ENCODE assay signal across 20 cellular contexts in genomic region chr2:231911381-231911780, GRCh38. TPM values are rescaled to one million over a fixed set of nuclear protein-coding genes. Genes with fewer than 3 reads are reported as not detected.
"Had no signal": no experiment of that assay in that cellular context is flagged by ENCODE, and none has a peak within 500 bp of the region (broad histone marks: within the 10 kb centered on the region; RNA-seq: fewer than 3 reads in every experiment).

No MANE protein-coding gene starts in this region.

- H3K9me3 Mint-ChIP-seq: naive B cell, nephron had no signal

- H3K4me1 Mint-ChIP-seq: nephron had no signal

- H3K27ac ChIP-seq: coronary artery, dorsolateral prefrontal cortex, heart right ventricle, upper lobe of left lung had no signal

- H3K9me3 ChIP-seq: heart right ventricle, upper lobe of left lung had no signal

- H3K36me3 Mint-ChIP-seq: naive B cell had no signal

- H3K4me1 ChIP-seq: heart right ventricle, upper lobe of left lung had no signal

- H3K4me3 Mint-ChIP-seq: naive B cell, nephron had no signal

- H3K36me3 ChIP-seq: heart right ventricle, upper lobe of left lung had no signal

- H3K27me3 ChIP-seq: upper lobe of left lung had no signal

- DNase-seq: caudate nucleus; dorsolateral prefrontal cortex; effector CD8-positive, alpha-beta T cell; heart right ventricle; hypothalamus; kidney glomerular epithelial cell; mesenchymal stem cell; naive B cell; small intestine; stimulated activated CD4-positive, alpha-beta T cell treated with anti-CD3 and anti-CD28 coated beads, Interleukin-12 subunit alpha, Interleukin-12 subunit beta, amount 100 ng/mL, for 4 hours; stimulated activated naive CD4-positive, alpha-beta T cell treated with Interleukin-2 at 50 U/mL for 16 hours; upper lobe of left lung had no signal

- H3K4me3 ChIP-seq: coronary artery, dorsolateral prefrontal cortex, heart right ventricle, lung, upper lobe of left lung had no signal

- ATAC-seq: esophagus mucosa, heart right ventricle, left lobe of liver had no signal

- H3K27ac Mint-ChIP-seq: nephron had no signal

RNA-seq across cellular contexts. Expression of gene NPPC, which starts 14.8 kb away (rescaled TPM):
- total RNA-seq: fibroblast of lung, left lobe of liver, omental fat pad, pulmonary artery endothelial cell, upper lobe of left lung had no signal
